In genomic region chr13:41310963-41311606, GRCh38 we compare ENCODE assay signal across 8 cellular contexts.
DNase-seq lines count a peak whose midpoint lies in the region; FAIRE-seq and TF ChIP-seq lines count a peak whose summit lies in the region.

NAA16 (plus strand) TSS chr13:41311267; CDS start chr13:41311529, 262 bp downstream.

- TF ChIP-seq CTCF in Loucy (conservative IDR thresholded peaks at IDR 0.05; ENCODE audit: low read length) = no peak
- TF ChIP-seq CTCF in nephron progenitor cell (IDR thresholded peaks at IDR 0.05) = no peak

- no peaks in the 10 kb centered on the region for H3K36me3 ChIP-seq in ES-I3 (ENCODE audit: insufficient read depth, low read length)
- no peaks in the 10 kb centered on the region for H3K36me3 ChIP-seq in Loucy (ENCODE audit: insufficient read depth, low read length)

- peak within 1 kb of the TSS; percentile 98 for H3K4me3 Mint-ChIP-seq in nephron progenitor cell
- peak within 1 kb of the TSS; percentile 96 for H3K4me3 Mint-ChIP-seq in stimulated activated naive CD8-positive, alpha-beta T cell treated with anti-CD3 and anti-CD28 coated beads, Interleukin-15, Interleukin-2, amounts not matched to agents 100 ng/mL and 50 ng/mL, for 24 hours

- H3K9me2 ChIP-seq in Loucy (replicated peaks; ENCODE audit: low read depth, low read length) = no peaks in the 10 kb centered on the region

- peaks cover 6% of the 10 kb centered on the region for H3K27me3 Mint-ChIP-seq in nephron progenitor cell (ENCODE audit: low read depth, poor library complexity)
- H3K27me3 Mint-ChIP-seq in stimulated activated naive CD8-positive, alpha-beta T cell treated with anti-CD3 and anti-CD28 coated beads, Interleukin-15, Interleukin-2, amounts not matched to agents 100 ng/mL and 50 ng/mL, for 24 hours = no peaks in the 10 kb centered on the region

- H3K9ac ChIP-seq in ES-I3 (ENCODE audit: low read depth, low read length) = peak within 1 kb of the TSS; percentile 75
- peak within 1 kb of the TSS; percentile 83 for H3K9ac ChIP-seq in Loucy (ENCODE audit: low read depth, low read length, poor library complexity, severe bottlenecking)

- H3K4me1 ChIP-seq in ES-I3 (ENCODE audit: insufficient read depth, low read length) (peaks cover 11% of the 10 kb centered on the region), Loucy (ENCODE audit: insufficient read depth, low read length, poor library complexity, severe bottlenecking) (peaks cover 28% of the 10 kb centered on the region)

- peaks cover 3% of the 10 kb centered on the region for H3K9me3 Mint-ChIP-seq in nephron progenitor cell
- H3K9me3 Mint-ChIP-seq in stimulated activated naive CD8-positive, alpha-beta T cell treated with anti-CD3 and anti-CD28 coated beads, Interleukin-15, Interleukin-2, amounts not matched to agents 100 ng/mL and 50 ng/mL, for 24 hours = no peaks in the 10 kb centered on the region

- peak within 1 kb of the TSS; percentile 77 for H3K4me2 ChIP-seq in Loucy (ENCODE audit: low read depth, low read length, poor library complexity, severe bottlenecking)

- peaks cover 47% of the 10 kb centered on the region for H4K20me1 ChIP-seq in Loucy (ENCODE audit: insufficient read depth, low read length, poor library complexity, severe bottlenecking)

- H3K36me3 Mint-ChIP-seq in nephron progenitor cell (ENCODE audit: low read depth) = peaks cover 6% of the 10 kb centered on the region
- peaks cover 3% of the 10 kb centered on the region for H3K36me3 Mint-ChIP-seq in stimulated activated naive CD8-positive, alpha-beta T cell treated with anti-CD3 and anti-CD28 coated beads, Interleukin-15, Interleukin-2, amounts not matched to agents 100 ng/mL and 50 ng/mL, for 24 hours (ENCODE audit: low read depth)

- peak within 1 kb of the TSS; percentile 90 for H3K4me3 ChIP-seq in Loucy (ENCODE audit: low read length, poor library complexity, severe bottlenecking)

- no peaks in the 10 kb centered on the region for H3F3A ChIP-seq in Loucy (ENCODE audit: low read depth)

- FAIRE-seq in H54 (lab: Jason Lieb, UNC) = peak; percentile 75

- H2AFZ ChIP-seq in Loucy (ENCODE audit: low read length) = peak within 1 kb of the TSS; percentile 98

- H3K9me3 ChIP-seq in ES-I3 (ENCODE audit: control insufficient read depth, insufficient read depth, low read length) = no peaks in the 10 kb centered on the region
- H3K9me3 ChIP-seq in Loucy (ENCODE audit: insufficient read depth, low read depth, low read length) = no peaks in the 10 kb centered on the region

- peak; percentile 87 for TF ChIP-seq POLR2A in H54 (IDR thresholded peaks at IDR 0.05; ENCODE audit: low read depth, low read length)

- H3K79me2 ChIP-seq in Loucy (ENCODE audit: insufficient read depth, low read length) = peaks cover 54% of the 10 kb centered on the region

- peak within 1 kb of the TSS; percentile 90 for H3K27ac Mint-ChIP-seq in nephron progenitor cell
- H3K27ac Mint-ChIP-seq in stimulated activated naive CD8-positive, alpha-beta T cell treated with anti-CD3 and anti-CD28 coated beads, Interleukin-15, Interleukin-2, amounts not matched to agents 100 ng/mL and 50 ng/mL, for 24 hours = peak within 1 kb of the TSS; percentile 92

- peaks cover 36% of the 10 kb centered on the region for H3K4me1 Mint-ChIP-seq in nephron progenitor cell
- peaks cover 45% of the 10 kb centered on the region for H3K4me1 Mint-ChIP-seq in stimulated activated naive CD8-positive, alpha-beta T cell treated with anti-CD3 and anti-CD28 coated beads, Interleukin-15, Interleukin-2, amounts not matched to agents 100 ng/mL and 50 ng/mL, for 24 hours (ENCODE audit: low read depth)

- H3K27me3 ChIP-seq in Loucy (ENCODE audit: insufficient read depth, low read length, poor library complexity, severe bottlenecking) = no peaks in the 10 kb centered on the region

- DNase-seq in H54 (ENCODE audit: insufficient read length, low spot score) (peak; percentile 78), SHP77 (lab: John Stamatoyannopoulos, UW) (peak; percentile 72 to 74), fibroblast of the conjunctiva (ENCODE audit: low read depth) (peak; percentile 83), nephron progenitor cell (peak; percentile 97)
- peak; percentile 89 for DNase-seq in activated effector memory CD4-positive, alpha-beta T cell treated with Interleukin-2 at 50 U/mL for 16 hours

Comparison
In these comparisons a context has a peak if more than half of its experiments do, and no peak if none do; other contexts are left out.
1. Peak in every context shown above with its lines: DNase-seq and H3K4me3 ChIP-seq.